ENCODE assay signal across 1 cellular context in genomic region chr17:6506679-6507231, GRCh38.
TF ChIP-seq lines count a peak whose summit lies in the region.

No MANE protein-coding gene starts in this region.

TF ChIP-seq in A549, 52 proteins besides CTCF, POLR2A, EP300 and RAD21 (continued from another document):
- TF ChIP-seq, protein P1, sequence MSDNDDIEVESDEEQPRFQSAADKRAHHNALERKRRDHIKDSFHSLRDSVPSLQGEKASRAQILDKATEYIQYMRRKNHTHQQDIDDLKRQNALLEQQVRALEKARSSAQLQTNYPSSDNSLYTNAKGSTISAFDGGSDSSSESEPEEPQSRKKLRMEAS (IDR thresholded peaks at IDR 0.05), result peak; percentile 63; the same call in 1 of the 2 replicates
- TF ChIP-seq RARB (CRISPR knock-in tag; IDR thresholded peaks at IDR 0.05), result no peak
- TF ChIP-seq EHMT2 (IDR thresholded peaks at IDR 0.05; ENCODE audit: low read depth), result no peak
- no peak for TF ChIP-seq HMGXB4 (CRISPR knock-in tag; IDR thresholded peaks at IDR 0.05; ENCODE audit: borderline replicate concordance)
- peak; percentile 44; the same call in 1 of the 2 replicates for TF ChIP-seq GATA3 (IDR thresholded peaks at IDR 0.05; ENCODE audit: borderline replicate concordance)
- TF ChIP-seq CBX8 (IDR thresholded peaks at IDR 0.05), result no peak
- no peak for TF ChIP-seq RFX5 (IDR thresholded peaks at IDR 0.05)
- TF ChIP-seq FOSL2 (IDR thresholded peaks at IDR 0.05), result no peak
- peak; percentile 70 for TF ChIP-seq FOSL2 (CRISPR knock-in tag; IDR thresholded peaks at IDR 0.05)
- TF ChIP-seq TFCP2L1 (CRISPR knock-in tag; IDR thresholded peaks at IDR 0.05), result no peak
- TF ChIP-seq REST (IDR thresholded peaks at IDR 0.05), result no peak
- TF ChIP-seq RCOR1 (IDR thresholded peaks at IDR 0.05; ENCODE audit: low read depth, low read length), result no peak
- TF ChIP-seq KDM1A (IDR thresholded peaks at IDR 0.05; ENCODE audit: low read depth), result no peak
- TF ChIP-seq SREBF2 (IDR thresholded peaks at IDR 0.05), result no peak
- no peak for TF ChIP-seq MYC (IDR thresholded peaks at IDR 0.05; ENCODE audit: borderline replicate concordance, low read length)
- TF ChIP-seq NPAS2 (CRISPR knock-in tag; IDR thresholded peaks at IDR 0.05; ENCODE audit: borderline replicate concordance), result no peak
- TF ChIP-seq, protein P2, sequence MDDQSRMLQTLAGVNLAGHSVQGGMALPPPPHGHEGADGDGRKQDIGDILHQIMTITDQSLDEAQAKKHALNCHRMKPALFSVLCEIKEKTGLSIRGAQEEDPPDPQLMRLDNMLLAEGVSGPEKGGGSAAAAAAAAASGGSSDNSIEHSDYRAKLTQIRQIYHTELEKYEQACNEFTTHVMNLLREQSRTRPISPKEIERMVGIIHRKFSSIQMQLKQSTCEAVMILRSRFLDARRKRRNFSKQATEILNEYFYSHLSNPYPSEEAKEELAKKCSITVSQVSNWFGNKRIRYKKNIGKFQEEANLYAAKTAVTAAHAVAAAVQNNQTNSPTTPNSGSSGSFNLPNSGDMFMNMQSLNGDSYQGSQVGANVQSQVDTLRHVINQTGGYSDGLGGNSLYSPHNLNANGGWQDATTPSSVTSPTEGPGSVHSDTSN (IDR thresholded peaks at IDR 0.05), result no peak
- no peak for TF ChIP-seq BHLHE40 (IDR thresholded peaks at IDR 0.05; ENCODE audit: low read depth, low read length)
- TF ChIP-seq BCL3 (IDR thresholded peaks at IDR 0.05), result no peak
